Comparison of ENCODE assay signal across 1 cellular context in genomic region chr16:8173111-8173644, GRCh38.
A peak's percentile ranks its signal among the peaks of the same experiment; 100 is the strongest.
TF ChIP-seq lines count a peak whose summit lies in the region.

No MANE protein-coding gene starts in this region.

TF ChIP-seq in HepG2, 621 proteins besides CTCF, POLR2A, EP300 and RAD21 (continued from another document and continues in another):
- TF ChIP-seq, protein P1, sequence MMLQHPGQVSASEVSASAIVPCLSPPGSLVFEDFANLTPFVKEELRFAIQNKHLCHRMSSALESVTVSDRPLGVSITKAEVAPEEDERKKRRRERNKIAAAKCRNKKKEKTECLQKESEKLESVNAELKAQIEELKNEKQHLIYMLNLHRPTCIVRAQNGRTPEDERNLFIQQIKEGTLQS (CRISPR knock-in tag; IDR thresholded peaks at IDR 0.05): peak; percentile 65; the same call in 1 of the 2 replicates
- TF ChIP-seq SIX1 (CRISPR knock-in tag; IDR thresholded peaks at IDR 0.05; ENCODE audit: borderline replicate concordance) (peak; percentile 94), MLX (CRISPR knock-in tag; IDR thresholded peaks at IDR 0.05) (no peak), TGIF2 (CRISPR knock-in tag; IDR thresholded peaks at IDR 0.05) (peak; percentile 78; the same call in 1 of the 2 replicates), TCF12 (IDR thresholded peaks at IDR 0.05) (no peak), TCF12 (CRISPR knock-in tag; IDR thresholded peaks at IDR 0.05) (no peak), RARA (CRISPR knock-in tag; IDR thresholded peaks at IDR 0.05) (peak; percentile 51), NFE2L1 (CRISPR knock-in tag; IDR thresholded peaks at IDR 0.05; ENCODE audit: borderline replicate concordance) (no peak), SATB2 (CRISPR knock-in tag; IDR thresholded peaks at IDR 0.05) (no peak), TP53 (CRISPR knock-in tag; conservative IDR thresholded peaks at IDR 0.05) (no peak), ZHX2 (IDR thresholded peaks at IDR 0.05; ENCODE audit: low read depth) (0 out of 2 replicates have a peak, but pooled peaks have one; percentile 15), ZHX2 (CRISPR knock-in tag; IDR thresholded peaks at IDR 0.05; ENCODE audit: borderline replicate concordance) (no peak), ZNF792 (CRISPR knock-in tag; IDR thresholded peaks at IDR 0.05) (peak; percentile 90; the same call in 1 of the 2 replicates), RFXAP (CRISPR knock-in tag; IDR thresholded peaks at IDR 0.05; ENCODE audit: borderline replicate concordance) (no peak), HOXA3 (CRISPR knock-in tag; IDR thresholded peaks at IDR 0.05) (peak; percentile 65; the same call in 1 of the 2 replicates), BCL3 (CRISPR knock-in tag; IDR thresholded peaks at IDR 0.05) (no peak), PAX8 (CRISPR knock-in tag; IDR thresholded peaks at IDR 0.05; ENCODE audit: borderline replicate concordance) (no peak), ZBTB37 (CRISPR knock-in tag; IDR thresholded peaks at IDR 0.05) (no peak), ZSCAN5A (CRISPR knock-in tag; IDR thresholded peaks at IDR 0.05; ENCODE audit: borderline replicate concordance) (no peak), NBN (conservative IDR thresholded peaks at IDR 0.05) (no peak), MXD1 (CRISPR knock-in tag; IDR thresholded peaks at IDR 0.05) (no peak), ZBTB26 (CRISPR knock-in tag; IDR thresholded peaks at IDR 0.05; ENCODE audit: borderline replicate concordance) (peak; percentile 50; the same call in 1 of the 2 replicates), ZNF224 (CRISPR knock-in tag; IDR thresholded peaks at IDR 0.05) (no peak), GATA4 (IDR thresholded peaks at IDR 0.05; ENCODE audit: borderline replicate concordance, low read depth) (no peak; the same call in 1 of the 2 replicates), MTF1 (CRISPR knock-in tag; IDR thresholded peaks at IDR 0.05) (no peak), ZNF768 (CRISPR knock-in tag; IDR thresholded peaks at IDR 0.05) (no peak), POLR2AphosphoS5 (IDR thresholded peaks at IDR 0.05; ENCODE audit: low read depth, low read length) (no peak), EHMT2 (IDR thresholded peaks at IDR 0.05; ENCODE audit: borderline replicate concordance, low read depth, low read length) (peak; percentile 76; the same call in 1 of the 2 replicates), SAFB2 (CRISPR knock-in tag; IDR thresholded peaks at IDR 0.05; ENCODE audit: borderline replicate concordance, low read depth) (no peak), ETV6 (CRISPR knock-in tag; conservative IDR thresholded peaks at IDR 0.05) (0 out of 2 replicates have a peak, but pooled peaks have one; percentile 42), ZNF605 (CRISPR knock-in tag; IDR thresholded peaks at IDR 0.05) (no peak), MTA3 (CRISPR knock-in tag; IDR thresholded peaks at IDR 0.05) (no peak), SMARCC2 (IDR thresholded peaks at IDR 0.05) (no peak)
- TF ChIP-seq, protein P2, sequence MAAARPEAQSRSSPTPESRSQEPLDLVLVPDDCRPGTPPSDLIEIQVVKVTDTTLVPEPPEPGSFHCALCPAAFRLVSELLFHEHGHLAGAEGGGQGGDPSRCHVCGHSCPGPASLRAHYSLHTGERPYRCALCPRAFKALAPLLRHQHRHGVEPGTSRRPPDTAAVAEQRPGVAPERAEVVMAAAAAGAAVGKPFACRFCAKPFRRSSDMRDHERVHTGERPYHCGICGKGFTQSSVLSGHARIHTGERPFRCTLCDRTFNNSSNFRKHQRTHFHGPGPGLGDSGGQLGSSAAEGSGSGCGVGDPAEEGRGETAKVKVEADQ (CRISPR knock-in tag; IDR thresholded peaks at IDR 0.05; ENCODE audit: borderline replicate concordance): no peak
- TF ChIP-seq, protein P3, sequence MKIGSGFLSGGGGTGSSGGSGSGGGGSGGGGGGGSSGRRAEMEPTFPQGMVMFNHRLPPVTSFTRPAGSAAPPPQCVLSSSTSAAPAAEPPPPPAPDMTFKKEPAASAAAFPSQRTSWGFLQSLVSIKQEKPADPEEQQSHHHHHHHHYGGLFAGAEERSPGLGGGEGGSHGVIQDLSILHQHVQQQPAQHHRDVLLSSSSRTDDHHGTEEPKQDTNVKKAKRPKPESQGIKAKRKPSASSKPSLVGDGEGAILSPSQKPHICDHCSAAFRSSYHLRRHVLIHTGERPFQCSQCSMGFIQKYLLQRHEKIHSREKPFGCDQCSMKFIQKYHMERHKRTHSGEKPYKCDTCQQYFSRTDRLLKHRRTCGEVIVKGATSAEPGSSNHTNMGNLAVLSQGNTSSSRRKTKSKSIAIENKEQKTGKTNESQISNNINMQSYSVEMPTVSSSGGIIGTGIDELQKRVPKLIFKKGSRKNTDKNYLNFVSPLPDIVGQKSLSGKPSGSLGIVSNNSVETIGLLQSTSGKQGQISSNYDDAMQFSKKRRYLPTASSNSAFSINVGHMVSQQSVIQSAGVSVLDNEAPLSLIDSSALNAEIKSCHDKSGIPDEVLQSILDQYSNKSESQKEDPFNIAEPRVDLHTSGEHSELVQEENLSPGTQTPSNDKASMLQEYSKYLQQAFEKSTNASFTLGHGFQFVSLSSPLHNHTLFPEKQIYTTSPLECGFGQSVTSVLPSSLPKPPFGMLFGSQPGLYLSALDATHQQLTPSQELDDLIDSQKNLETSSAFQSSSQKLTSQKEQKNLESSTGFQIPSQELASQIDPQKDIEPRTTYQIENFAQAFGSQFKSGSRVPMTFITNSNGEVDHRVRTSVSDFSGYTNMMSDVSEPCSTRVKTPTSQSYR (CRISPR knock-in tag; IDR thresholded peaks at IDR 0.05; ENCODE audit: borderline replicate concordance): peak; percentile 14; the same call in 1 of the 2 replicates
- TF ChIP-seq, protein P4, sequence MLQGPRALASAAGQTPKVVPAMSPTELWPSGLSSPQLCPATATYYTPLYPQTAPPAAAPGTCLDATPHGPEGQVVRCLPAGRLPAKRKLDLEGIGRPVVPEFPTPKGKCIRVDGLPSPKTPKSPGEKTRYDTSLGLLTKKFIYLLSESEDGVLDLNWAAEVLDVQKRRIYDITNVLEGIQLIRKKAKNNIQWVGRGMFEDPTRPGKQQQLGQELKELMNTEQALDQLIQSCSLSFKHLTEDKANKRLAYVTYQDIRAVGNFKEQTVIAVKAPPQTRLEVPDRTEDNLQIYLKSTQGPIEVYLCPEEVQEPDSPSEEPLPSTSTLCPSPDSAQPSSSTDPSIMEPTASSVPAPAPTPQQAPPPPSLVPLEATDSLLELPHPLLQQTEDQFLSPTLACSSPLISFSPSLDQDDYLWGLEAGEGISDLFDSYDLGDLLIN (CRISPR knock-in tag; IDR thresholded peaks at IDR 0.05; ENCODE audit: borderline replicate concordance): peak; percentile 45; the same call in 1 of the 2 replicates
- TF ChIP-seq, protein P5, sequence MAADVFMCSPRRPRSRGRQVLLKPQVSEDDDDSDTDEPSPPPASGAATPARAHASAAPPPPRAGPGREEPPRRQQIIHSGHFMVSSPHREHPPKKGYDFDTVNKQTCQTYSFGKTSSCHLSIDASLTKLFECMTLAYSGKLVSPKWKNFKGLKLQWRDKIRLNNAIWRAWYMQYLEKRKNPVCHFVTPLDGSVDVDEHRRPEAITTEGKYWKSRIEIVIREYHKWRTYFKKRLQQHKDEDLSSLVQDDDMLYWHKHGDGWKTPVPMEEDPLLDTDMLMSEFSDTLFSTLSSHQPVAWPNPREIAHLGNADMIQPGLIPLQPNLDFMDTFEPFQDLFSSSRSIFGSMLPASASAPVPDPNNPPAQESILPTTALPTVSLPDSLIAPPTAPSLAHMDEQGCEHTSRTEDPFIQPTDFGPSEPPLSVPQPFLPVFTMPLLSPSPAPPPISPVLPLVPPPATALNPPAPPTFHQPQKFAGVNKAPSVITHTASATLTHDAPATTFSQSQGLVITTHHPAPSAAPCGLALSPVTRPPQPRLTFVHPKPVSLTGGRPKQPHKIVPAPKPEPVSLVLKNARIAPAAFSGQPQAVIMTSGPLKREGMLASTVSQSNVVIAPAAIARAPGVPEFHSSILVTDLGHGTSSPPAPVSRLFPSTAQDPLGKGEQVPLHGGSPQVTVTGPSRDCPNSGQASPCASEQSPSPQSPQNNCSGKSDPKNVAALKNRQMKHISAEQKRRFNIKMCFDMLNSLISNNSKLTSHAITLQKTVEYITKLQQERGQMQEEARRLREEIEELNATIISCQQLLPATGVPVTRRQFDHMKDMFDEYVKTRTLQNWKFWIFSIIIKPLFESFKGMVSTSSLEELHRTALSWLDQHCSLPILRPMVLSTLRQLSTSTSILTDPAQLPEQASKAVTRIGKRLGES (CRISPR knock-in tag; IDR thresholded peaks at IDR 0.05; ENCODE audit: borderline replicate concordance): no peak
